ENCODE assay signal across 1 cellular context in genomic region chr19:13095934-13096890, GRCh38.
TF ChIP-seq lines count a peak whose summit lies in the region.

No MANE protein-coding gene starts in this region.

TF ChIP-seq in HEK293, 187 proteins besides CTCF, POLR2A, EP300 and RAD21 (continued from another document):
- TF ChIP-seq PATZ1 (tag by site-specific recombination; IDR thresholded peaks at IDR 0.05) (peak; percentile 45; the same call in 1 of the 2 replicates), PRDM10 (tag by site-specific recombination; IDR thresholded peaks at IDR 0.05) (no peak), ZNF596 (tag by site-specific recombination; IDR thresholded peaks at IDR 0.05) (peak; percentile 49; the same call in 1 of the 2 replicates), ZNF2 (tag by site-specific recombination; IDR thresholded peaks at IDR 0.05) (no peak), ZSCAN18 (tag by site-specific recombination; IDR thresholded peaks at IDR 0.05) (no peak), ZNF311 (tag by site-specific recombination; IDR thresholded peaks at IDR 0.05; ENCODE audit: borderline replicate concordance) (no peak)
